In the genomic region with DNA sequence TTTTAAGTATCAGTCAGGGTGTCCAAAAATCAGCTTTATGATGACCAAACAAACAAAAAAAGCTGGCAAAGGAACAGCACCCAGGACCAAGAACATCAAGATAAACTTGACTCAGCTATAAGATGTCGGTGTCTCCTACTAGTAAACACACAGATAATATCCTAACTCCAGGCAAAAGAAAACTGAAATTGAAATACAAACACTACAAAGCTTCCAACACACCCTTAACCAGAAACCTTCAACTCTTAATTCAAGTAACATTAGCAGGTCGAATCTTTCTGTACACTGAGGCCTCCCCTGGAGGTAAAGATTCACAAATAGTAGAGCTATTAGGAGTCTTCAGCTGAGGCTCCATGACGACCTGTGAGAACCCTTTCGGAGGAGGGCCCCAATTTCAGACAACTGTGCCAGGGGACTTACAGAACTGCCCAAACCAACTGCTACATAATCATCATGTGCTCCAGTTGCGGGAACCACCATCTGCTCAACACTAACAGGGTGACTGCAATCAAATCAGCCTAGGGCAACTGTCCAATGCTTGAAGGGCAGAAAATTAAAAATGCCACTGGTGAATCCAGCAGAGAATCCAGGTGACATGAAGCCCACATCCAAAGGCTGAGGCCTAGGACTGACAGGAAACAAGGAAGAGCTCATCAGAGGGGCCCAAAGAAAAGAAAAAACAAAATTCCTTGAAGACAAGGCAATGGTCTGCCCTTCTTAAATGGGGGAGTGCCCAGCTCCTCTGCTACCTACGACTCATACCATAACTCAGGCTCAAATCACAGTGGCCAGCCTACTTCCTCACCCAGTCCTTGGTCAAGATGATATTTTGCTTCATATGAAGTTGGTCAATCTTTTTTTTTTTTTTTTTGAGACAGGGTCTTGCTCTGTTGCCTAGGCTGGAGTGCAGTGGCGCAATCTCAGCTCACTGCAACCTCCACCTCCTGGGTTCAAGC, we compare ENCODE assay signal across 9 cellular contexts. TPM values are rescaled to one million over a fixed set of nuclear protein-coding genes. Genes with fewer than 3 reads are reported as not detected.
DNase-seq lines count a peak whose midpoint lies in the region; ATAC-seq, FAIRE-seq and TF ChIP-seq lines count a peak whose summit lies in the region.
"Had no signal": no experiment of that assay in that cellular context is flagged by ENCODE, and none has a peak within 500 bp of the region (broad histone marks: within the 10 kb centered on the region; RNA-seq: fewer than 3 reads in every experiment).

No MANE protein-coding gene starts in this region.

- TF ChIP-seq POLR2A in prostate gland (IDR thresholded peaks at IDR 0.05) = no peak

- H3K9me3 Mint-ChIP-seq in activated CD4-positive, alpha-beta T cell treated with anti-CD3 and anti-CD28 coated beads, Interleukin-2, amount 10 ng/mL, durations not matched to agents 24 days and 14 days = peaks cover 14% of the 10 kb centered on the region
- H3K9me3 Mint-ChIP-seq in activated CD8-positive, alpha-beta memory T cell treated with anti-CD3 and anti-CD28 coated beads, Interleukin-2, amount 10 ng/mL, durations not matched to agents 7 days and 5 days (ENCODE audit: low read depth) = no peaks in the 10 kb centered on the region

- peak; percentile 67 for DNase-seq in activated CD4-positive, alpha-beta T cell treated with anti-CD3 and anti-CD28 coated beads, Interleukin-2, amount 10 ng/mL, durations not matched to agents 24 days and 14 days
- no peak for DNase-seq in activated CD4-positive, alpha-beta T cell treated with anti-CD3 and anti-CD28 coated beads, Interleukin-2, amount 50 U/mL, for 48 hours
- DNase-seq in bronchial epithelial cell (ENCODE audit: low read depth) = peak; percentile 45
- peak; percentile 32 for DNase-seq in prostate gland (ENCODE audit: low spot score)
- DNase-seq in OCI-M2 (lab: John Stamatoyannopoulos, UW; ENCODE audit: unreplicated experiment) = no peak
- no peak for DNase-seq in T-helper 9 cell
- DNase-seq in activated CD8-positive, alpha-beta memory T cell treated with anti-CD3 and anti-CD28 coated beads, Interleukin-2, amount 10 ng/mL, durations not matched to agents 7 days and 5 days = no peak

- H3K36me3 ChIP-seq in bronchial epithelial cell (ENCODE audit: control insufficient read depth, insufficient read depth, low read length) (peaks cover 2% of the 10 kb centered on the region), prostate gland (no peaks in the 10 kb centered on the region)

- no peak for FAIRE-seq in bronchial epithelial cell (lab: Jason Lieb, UNC)

- peaks cover 18% of the 10 kb centered on the region for H3K4me1 ChIP-seq in prostate gland (replicated peaks)

- peak overlapping the region; percentile 70 to 82 for H3K27ac ChIP-seq in prostate gland

- peaks cover 85% of the 10 kb centered on the region for H3K36me3 Mint-ChIP-seq in activated CD4-positive, alpha-beta T cell treated with anti-CD3 and anti-CD28 coated beads, Interleukin-2, amount 10 ng/mL, durations not matched to agents 24 days and 14 days (ENCODE audit: low read depth)
- H3K36me3 Mint-ChIP-seq in activated CD8-positive, alpha-beta memory T cell treated with anti-CD3 and anti-CD28 coated beads, Interleukin-2, amount 10 ng/mL, durations not matched to agents 7 days and 5 days = peaks cover 83% of the 10 kb centered on the region

- intact Hi-C loops in activated CD4-positive, alpha-beta T cell treated with anti-CD3 and anti-CD28 coated beads, Interleukin-2, amount 10 ng/mL, durations not matched to agents 24 days and 14 days (cut with micrococcal nuclease) = loop anchor here (2.0 kb wide), 1 partner anchor 32 kb away; no protein-coding TSS in a partner anchor
- intact Hi-C loops in prostate gland (cut with DNase I) = no loop called here

- peaks cover 57% of the 10 kb centered on the region for H3K4me1 Mint-ChIP-seq in activated CD4-positive, alpha-beta T cell treated with anti-CD3 and anti-CD28 coated beads, Interleukin-2, amount 10 ng/mL, durations not matched to agents 24 days and 14 days
- peaks cover 33% of the 10 kb centered on the region for H3K4me1 Mint-ChIP-seq in activated CD8-positive, alpha-beta memory T cell treated with anti-CD3 and anti-CD28 coated beads, Interleukin-2, amount 10 ng/mL, durations not matched to agents 7 days and 5 days

- WGBS in prostate gland = 52% methylated on average over 7 of the region's 7 CpGs

- peak overlapping the region; percentile 58 for H3K4me3 Mint-ChIP-seq in activated CD4-positive, alpha-beta T cell treated with anti-CD3 and anti-CD28 coated beads, Interleukin-2, amount 10 ng/mL, durations not matched to agents 24 days and 14 days
- H3K4me3 Mint-ChIP-seq in activated CD8-positive, alpha-beta memory T cell treated with anti-CD3 and anti-CD28 coated beads, Interleukin-2, amount 10 ng/mL, durations not matched to agents 7 days and 5 days = no peak overlapping the region

- no peaks in the 10 kb centered on the region for H3K27me3 ChIP-seq in bronchial epithelial cell (ENCODE audit: control insufficient read depth, insufficient read depth, low read length)
- no peaks in the 10 kb centered on the region for H3K27me3 ChIP-seq in prostate gland (replicated peaks; ENCODE audit: insufficient read depth)
- H3K27me3 ChIP-seq: BLaER1 treated with 17β-estradiol and CSF1 and Interleukin-3, amounts not matched to agents 10 nM and 100 nM had no signal

- TF ChIP-seq CTCF in bronchial epithelial cell (IDR thresholded peaks at IDR 0.05; ENCODE audit: insufficient read depth, low read length, severe bottlenecking) = no peak
- TF ChIP-seq CTCF in prostate gland (IDR thresholded peaks at IDR 0.05) = no peak

- H3K27me3 Mint-ChIP-seq in activated CD4-positive, alpha-beta T cell treated with anti-CD3 and anti-CD28 coated beads, Interleukin-2, amount 10 ng/mL, durations not matched to agents 24 days and 14 days = no peaks in the 10 kb centered on the region
- H3K27me3 Mint-ChIP-seq in activated CD8-positive, alpha-beta memory T cell treated with anti-CD3 and anti-CD28 coated beads, Interleukin-2, amount 10 ng/mL, durations not matched to agents 7 days and 5 days = no peaks in the 10 kb centered on the region

- peak; percentile 58 for ATAC-seq in HG03460 (IDR thresholded peaks at IDR 0.05; ENCODE audit: unreplicated experiment)
- ATAC-seq in activated CD8-positive, alpha-beta memory T cell treated with anti-CD3 and anti-CD28 coated beads, Interleukin-2, amount 10 ng/mL, durations not matched to agents 7 days and 5 days = no peak

- CTCF ChIA-PET in activated CD8-positive, alpha-beta memory T cell treated with anti-CD3 and anti-CD28 coated beads, Interleukin-2, amount 10 ng/mL, durations not matched to agents 7 days and 5 days (lab: Charles Lee) = interaction anchor here (1.0 to 2.3 kb wide), 2 partner anchors 9 to 76 kb away, joined by 3 to 6 read pairs; no protein-coding TSS in a partner anchor

- H3K27ac Mint-ChIP-seq in activated CD4-positive, alpha-beta T cell treated with anti-CD3 and anti-CD28 coated beads, Interleukin-2, amount 10 ng/mL, durations not matched to agents 24 days and 14 days = peak overlapping the region; percentile 81
- H3K27ac Mint-ChIP-seq in activated CD8-positive, alpha-beta memory T cell treated with anti-CD3 and anti-CD28 coated beads, Interleukin-2, amount 10 ng/mL, durations not matched to agents 7 days and 5 days = no peak overlapping the region

- H3K4me3 ChIP-seq in bronchial epithelial cell (ENCODE audit: low read depth, low read length) = no peak overlapping the region
- no peak overlapping the region for H3K4me3 ChIP-seq in prostate gland
- H3K4me3 ChIP-seq: BLaER1 treated with 17β-estradiol and CSF1 and Interleukin-3, amounts not matched to agents 10 nM and 100 nM had no signal

- no peaks in the 10 kb centered on the region for H3K9me3 ChIP-seq in prostate gland

RNA-seq across cellular contexts. Expression of a gene that starts 20.0 kb away (rescaled TPM):
- 98.9 and 105 TPM in 2 replicates for total RNA-seq in activated CD4-positive, alpha-beta T cell treated with anti-CD3 and anti-CD28 coated beads, Interleukin-2, amount 10 ng/mL, durations not matched to agents 24 days and 14 days
- total RNA-seq in bronchial epithelial cell (76.6 and 112 TPM in 2 replicates), prostate gland (10 to 100 TPM; 53.4 to 64.3 TPM)
- 10 to 100 TPM; 72.7 to 84.8 TPM for total RNA-seq in activated CD8-positive, alpha-beta memory T cell treated with anti-CD3 and anti-CD28 coated beads, Interleukin-2, amount 10 ng/mL, durations not matched to agents 7 days and 5 days

Comparison
In these comparisons a context has a peak if more than half of its experiments do, and no peak if none do; other contexts are left out.
1. DNase-seq: peak in activated CD4-positive, alpha-beta T cell treated with anti-CD3 and anti-CD28 coated beads, Interleukin-2, amount 10 ng/mL, durations not matched to agents 24 days and 14 days (single experiment), bronchial epithelial cell (single experiment) and prostate gland (single experiment); none in activated CD4-positive, alpha-beta T cell treated with anti-CD3 and anti-CD28 coated beads, Interleukin-2, amount 50 U/mL, for 48 hours (0 of 2), OCI-M2 (single experiment), T-helper 9 cell (single experiment) and activated CD8-positive, alpha-beta memory T cell treated with anti-CD3 and anti-CD28 coated beads, Interleukin-2, amount 10 ng/mL, durations not matched to agents 7 days and 5 days (single experiment).